12 cellular contexts compared by ENCODE assay signal in genomic region chr17:18166894-18167293, GRCh38. TPM values are rescaled to one million over a fixed set of nuclear protein-coding genes. Genes with fewer than 3 reads are reported as not detected.
DNase-seq lines count a peak whose midpoint lies in the region; ATAC-seq and TF ChIP-seq lines count a peak whose summit lies in the region.
"Had no signal": no experiment of that assay in that cellular context is flagged by ENCODE, and none has a peak within 500 bp of the region (broad histone marks: within the 10 kb centered on the region; RNA-seq: fewer than 3 reads in every experiment).

No MANE protein-coding gene starts in this region.

- no peaks in the 10 kb centered on the region for H3K4me1 Mint-ChIP-seq in mesothelial cell of epicardium
- H3K4me1 Mint-ChIP-seq: activated CD8-positive, alpha-beta memory T cell treated with anti-CD3 and anti-CD28 coated beads, Interleukin-2, amount 10 ng/mL, durations not matched to agents 7 days and 5 days; activated naive CD8-positive, alpha-beta T cell treated with anti-CD3 and anti-CD28 coated beads, Interleukin-2, amount 50 U/mL, for 24 hours had no signal

- H2AFZ ChIP-seq in OCI-LY7 (ENCODE audit: low read length): no peak overlapping the region

- ATAC-seq in GM21825 (IDR thresholded peaks at IDR 0.05; ENCODE audit: unreplicated experiment) (no peak), HG03521 (IDR thresholded peaks at IDR 0.05; ENCODE audit: unreplicated experiment) (no peak)
- ATAC-seq: activated CD8-positive, alpha-beta memory T cell treated with anti-CD3 and anti-CD28 coated beads, Interleukin-2, amount 10 ng/mL, durations not matched to agents 7 days and 5 days; activated naive CD8-positive, alpha-beta T cell treated with anti-CD3 and anti-CD28 coated beads, Interleukin-2, amount 50 U/mL, for 24 hours had no signal

- TF ChIP-seq EP300 in stomach (IDR thresholded peaks at IDR 0.05): no peak

- no peak overlapping the region for H3K27ac ChIP-seq in OCI-LY7 (ENCODE audit: low read depth, low read length, poor library complexity, severe bottlenecking)
- no peak overlapping the region for H3K27ac ChIP-seq in stomach
- H3K27ac ChIP-seq: coronary artery had no signal

- no peak for TF ChIP-seq POLR2A in stomach (IDR thresholded peaks at IDR 0.05)

- no peaks in the 10 kb centered on the region for H4K20me1 ChIP-seq in OCI-LY7 (ENCODE audit: insufficient read depth, low read length)

- 51 to 62% (median 53%) methylated on average over 4 to 5 of the region's 5 CpGs for WGBS in stomach, 5 donors

- POLR2A ChIA-PET in OCI-LY7 (lab: Charles Lee): no interaction called here

- H3K9me3 ChIP-seq in OCI-LY7 (ENCODE audit: low read length): no peaks in the 10 kb centered on the region
- H3K9me3 ChIP-seq in stomach: peaks cover 0 to 7% (median 3%) of the 10 kb centered on the region in 4 donors

- no peak overlapping the region for H3K4me3 ChIP-seq in OCI-LY7 (ENCODE audit: low read depth, low read length, poor library complexity, severe bottlenecking)
- H3K4me3 ChIP-seq in epithelial cell of esophagus (ENCODE audit: low read length): no peak overlapping the region
- H3K4me3 ChIP-seq in stomach: no peak overlapping the region
- H3K4me3 ChIP-seq: coronary artery had no signal

- DNase-seq in SHP77 (lab: John Stamatoyannopoulos, UW) (peak; percentile 49 to 55), SHP77 treated with DMSO at 0.1 percent for 48 hours (lab: John Stamatoyannopoulos, UW) (no peak), OCI-LY7 (ENCODE audit: low spot score) (peak; percentile 41), epithelial cell of esophagus (ENCODE audit: low read depth) (no peak), stomach (peak; percentile 44), mesothelial cell of epicardium (ENCODE audit: low spot score in 2 of 2, unreplicated experiment in 2 of 2) (no peak)
- DNase-seq: activated CD8-positive, alpha-beta memory T cell treated with anti-CD3 and anti-CD28 coated beads, Interleukin-2, amount 10 ng/mL, durations not matched to agents 7 days and 5 days; activated naive CD8-positive, alpha-beta T cell treated with anti-CD3 and anti-CD28 coated beads, Interleukin-2, amount 50 U/mL, for 24 hours; T1000 had no signal

- no peak overlapping the region for H3K4me2 ChIP-seq in OCI-LY7 (ENCODE audit: low read length)

- no peaks in the 10 kb centered on the region for H3K27me3 Mint-ChIP-seq in mesothelial cell of epicardium (ENCODE audit: low read depth)
- H3K27me3 Mint-ChIP-seq: activated CD8-positive, alpha-beta memory T cell treated with anti-CD3 and anti-CD28 coated beads, Interleukin-2, amount 10 ng/mL, durations not matched to agents 7 days and 5 days; activated naive CD8-positive, alpha-beta T cell treated with anti-CD3 and anti-CD28 coated beads, Interleukin-2, amount 50 U/mL, for 24 hours had no signal

- no peaks in the 10 kb centered on the region for H3K27me3 ChIP-seq in stomach

- no peak overlapping the region for H3K27ac Mint-ChIP-seq in mesothelial cell of epicardium
- H3K27ac Mint-ChIP-seq: activated CD8-positive, alpha-beta memory T cell treated with anti-CD3 and anti-CD28 coated beads, Interleukin-2, amount 10 ng/mL, durations not matched to agents 7 days and 5 days; activated naive CD8-positive, alpha-beta T cell treated with anti-CD3 and anti-CD28 coated beads, Interleukin-2, amount 50 U/mL, for 24 hours had no signal

- H3K9me2 ChIP-seq in OCI-LY7 (ENCODE audit: insufficient read depth, low read length): no peaks in the 10 kb centered on the region

- no peak overlapping the region for H3K4me3 Mint-ChIP-seq in mesothelial cell of epicardium
- H3K4me3 Mint-ChIP-seq: activated CD8-positive, alpha-beta memory T cell treated with anti-CD3 and anti-CD28 coated beads, Interleukin-2, amount 10 ng/mL, durations not matched to agents 7 days and 5 days; activated naive CD8-positive, alpha-beta T cell treated with anti-CD3 and anti-CD28 coated beads, Interleukin-2, amount 50 U/mL, for 24 hours had no signal

- CTCF ChIA-PET in OCI-LY7 (lab: Charles Lee; ENCODE audit: unreplicated experiment): no interaction called here

- TF ChIP-seq CTCF in OCI-LY7 (conservative IDR thresholded peaks at IDR 0.05; ENCODE audit: low read length) (peak; percentile 63; the same call in 1 of the 2 replicates), epithelial cell of esophagus (IDR thresholded peaks at IDR 0.05; ENCODE audit: insufficient read depth, low read depth, low read length, missing control alignments) (peak; percentile 31), stomach (IDR thresholded peaks at IDR 0.05) (no peak), mesothelial cell of epicardium (IDR thresholded peaks at IDR 0.05; ENCODE audit: unreplicated experiment) (no peak)

- no peaks in the 10 kb centered on the region for H3K9me3 Mint-ChIP-seq in mesothelial cell of epicardium
- H3K9me3 Mint-ChIP-seq: activated naive CD8-positive, alpha-beta T cell treated with anti-CD3 and anti-CD28 coated beads, Interleukin-2, amount 50 U/mL, for 24 hours had no signal

- no TSS peak for BruUV-seq in OCI-LY7 (replicated peaks; lab: Mats Ljungman, UMichigan)

- H3K36me3 ChIP-seq in OCI-LY7 (ENCODE audit: insufficient read depth, low read length): no peaks in the 10 kb centered on the region
- H3K36me3 ChIP-seq in stomach: no peaks in the 10 kb centered on the region

- H3K4me1 ChIP-seq in OCI-LY7 (ENCODE audit: insufficient read depth, low read length, poor library complexity, severe bottlenecking) (no peaks in the 10 kb centered on the region), stomach (no peaks in the 10 kb centered on the region)

- H3K36me3 Mint-ChIP-seq in mesothelial cell of epicardium: no peaks in the 10 kb centered on the region
- H3K36me3 Mint-ChIP-seq: activated CD8-positive, alpha-beta memory T cell treated with anti-CD3 and anti-CD28 coated beads, Interleukin-2, amount 10 ng/mL, durations not matched to agents 7 days and 5 days had no signal

- no peaks in the 10 kb centered on the region for H3K79me2 ChIP-seq in OCI-LY7 (ENCODE audit: insufficient read depth, low read depth, low read length)

- intact Hi-C loops in OCI-LY7 (cut with micrococcal nuclease; ENCODE audit: unreplicated experiment) (no loop called here), stomach (cut with DNase I; ENCODE audit: low total_unique reads) (no loop called here)

RNA-seq across cellular contexts. Expression of gene ALKBH5, which starts 16.7 kb away (rescaled TPM):
- 99.3 and 100 TPM in 2 replicates for total RNA-seq in OCI-LY7 (2014; rRNA removed; shearing (Covaris generic))
- total RNA-seq in OCI-LY7 (2022) (120 and 125 TPM in 2 replicates), stomach (10 to 100 TPM; 38.8 to 66.7 (median 58.9) TPM), mesothelial cell of epicardium (68.6 to 72.3 TPM (median 71.0 TPM) in 3 replicates)
- polyA plus RNA-seq in stomach: 10 to 100 TPM; 32.8 to 41.1 (median 36.7) TPM

RNA-seq across cellular contexts. Expression of gene MYO15A, which starts 58.3 kb away (rescaled TPM):
- 0.23 and 0.98 TPM in 2 replicates for total RNA-seq in OCI-LY7 (2014; rRNA removed; shearing (Covaris generic))
- total RNA-seq in OCI-LY7 (2022) (1.4 and 2.0 TPM in 2 replicates), stomach (10 to 100 TPM in 1 of 5 donors, under 1 TPM in 3, not detected in 1; 0.37 to 10.5 (median 0.65) TPM), mesothelial cell of epicardium (6.3 to 8.2 TPM (median 6.3 TPM) in 3 replicates)
- polyA plus RNA-seq in stomach: 1 to 10 TPM in 1 of 3 donors, under 1 TPM in 2; 0.31 to 1.1 (median 0.50) TPM

RNA-seq across cellular contexts. Expression of gene LLGL1, which starts 58.5 kb away (rescaled TPM):
- total RNA-seq in OCI-LY7 (2014; rRNA removed; shearing (Covaris generic)): 11.9 and 14.1 TPM in 2 replicates
- total RNA-seq in OCI-LY7 (2022) (19.9 and 20.8 TPM in 2 replicates), stomach (10 to 100 TPM in 4 of 5 donors, 1 to 10 TPM in 1; 5.8 to 19.7 (median 10.5) TPM), mesothelial cell of epicardium (70.8 to 72.5 TPM (median 72.1 TPM) in 3 replicates)
- 1 to 10 TPM; 5.2 to 9.0 (median 5.5) TPM for polyA plus RNA-seq in stomach

Comparison
In these comparisons a context has a peak if more than half of its experiments do, and no peak if none do; other contexts are left out.
1. DNase-seq: peak in SHP77 (2 of 2), OCI-LY7 (single experiment) and stomach (single experiment); none in SHP77 treated with DMSO at 0.1 percent for 48 hours (single experiment), epithelial cell of esophagus (single experiment) and mesothelial cell of epicardium (0 of 2).
2. CTCF ChIP-seq: peak in OCI-LY7 (single experiment) and epithelial cell of esophagus (single experiment); none in stomach (0 of 7) and mesothelial cell of epicardium (single experiment).